14 cellular contexts compared by ENCODE assay signal in the genomic region with DNA sequence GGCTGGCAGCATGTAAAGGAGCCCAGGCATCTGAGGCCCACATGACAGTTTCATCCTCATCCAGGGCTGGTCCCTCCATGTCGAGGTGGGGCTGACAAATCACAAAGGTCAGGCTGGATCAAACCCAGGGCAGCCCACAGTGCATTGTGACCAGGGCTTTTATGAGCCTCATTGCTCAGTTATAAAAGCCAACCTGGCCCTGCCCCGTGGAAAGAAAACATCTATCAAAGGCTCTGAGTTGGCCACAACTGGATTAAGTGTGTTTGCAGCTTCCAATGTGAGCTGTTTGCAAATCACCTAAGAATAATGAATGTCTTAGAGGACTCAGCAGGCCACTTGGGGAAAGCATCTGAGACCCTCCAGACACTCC. TPM values are rescaled to one million over a fixed set of nuclear protein-coding genes. Genes with fewer than 3 reads are reported as not detected.
DNase-seq lines count a peak whose midpoint lies in the region; ATAC-seq and TF ChIP-seq lines count a peak whose summit lies in the region.
"Had no signal": no experiment of that assay in that cellular context is flagged by ENCODE, and none has a peak within 500 bp of the region (broad histone marks: within the 10 kb centered on the region; RNA-seq: fewer than 3 reads in every experiment).

No MANE protein-coding gene starts in this region.

- H3K9me3 ChIP-seq in breast epithelium (no peaks in the 10 kb centered on the region), colonic mucosa (no peaks in the 10 kb centered on the region), mucosa of descending colon (no peaks in the 10 kb centered on the region)

- H3K4me3 Mint-ChIP-seq in MCF 10A (ENCODE audit: unreplicated experiment), result no peak overlapping the region
- H3K4me3 Mint-ChIP-seq: activated T-helper 1 cell treated with anti-CD3 and anti-CD28 coated beads, Interleukin-12 subunit alpha, Interleukin-12 subunit beta, Interleukin-2, Interleukin-4 antibody, amounts not matched to agents 30 ng/mL and 10 ng/mL and 1 ng/mL, durations not matched to agents 14 hours and 24 hours and 36 hours; neural crest cell had no signal

- POLR2A ChIA-PET in MCF 10A (lab: Yijun Ruan, JAX), result interaction anchor here (0.9 to 7.2 kb wide), 9 partner anchors 14 to 163 kb away, joined by 3 to 78 read pairs (median 13); partner anchors contain the start of gene GRHL3
- POLR2A ChIA-PET in HEK293T (lab: Yijun Ruan, JAX), result no interaction called here

- no peaks in the 10 kb centered on the region for H3K9me3 Mint-ChIP-seq in MCF 10A (ENCODE audit: unreplicated experiment)
- H3K9me3 Mint-ChIP-seq: activated T-helper 1 cell treated with anti-CD3 and anti-CD28 coated beads, Interleukin-12 subunit alpha, Interleukin-12 subunit beta, Interleukin-2, Interleukin-4 antibody, amounts not matched to agents 30 ng/mL and 10 ng/mL and 1 ng/mL, durations not matched to agents 14 hours and 24 hours and 36 hours; neural crest cell had no signal

- H3K27ac ChIP-seq in breast epithelium, result no peak overlapping the region
- H3K27ac ChIP-seq in colonic mucosa, result peak overlapping the region; percentile 60

- H3K36me3 ChIP-seq in breast epithelium, result no peaks in the 10 kb centered on the region
- no peaks in the 10 kb centered on the region for H3K36me3 ChIP-seq in colonic mucosa
- no peaks in the 10 kb centered on the region for H3K36me3 ChIP-seq in mucosa of descending colon (ENCODE audit: low read depth)

- peak; percentile 90 for ATAC-seq in mucosa of descending colon

- peaks cover 14% of the 10 kb centered on the region for H3K36me3 Mint-ChIP-seq in MCF 10A (ENCODE audit: insufficient read depth, unreplicated experiment)

- DNase-seq in MCF 10A (ENCODE audit: unreplicated experiment) (peak; percentile 39), breast epithelium (ENCODE audit: low spot score in 2 of 2) (no peak), colonic mucosa (peak; percentile 75), mucosa of descending colon (peak in 2 of 3 donors; percentile 59 to 68), HEK293T (ENCODE audit: extremely low spot score) (no peak), GOT3 (lab: John Stamatoyannopoulos, UW) (no peak), NCI-H510A treated with DMSO at 0.1 percent for 48 hours (lab: John Stamatoyannopoulos, UW) (no peak)
- no peak for DNase-seq in stimulated activated naive CD4-positive, alpha-beta T cell (lab: John Stamatoyannopoulos, UW)
- DNase-seq: aorta; effector CD8-positive, alpha-beta T cell; glutamatergic neuron had no signal

- peak overlapping the region in 1 of 2 donors; percentile 51 for H3K9ac ChIP-seq in colonic mucosa (ENCODE audit: low read depth in 2 of 2, low read length in 2 of 2)

- CTCF ChIA-PET in MCF 10A (lab: Yijun Ruan, JAX), result interaction anchor here (0.6 to 3.8 kb wide), 5 partner anchors 10 to 163 kb away, joined by 3 to 12 read pairs (median 5); no protein-coding TSS in a partner anchor
- CTCF ChIA-PET in HEK293T (lab: Yijun Ruan, JAX), result interaction anchor here (1.1 kb wide), 1 partner anchor 28 kb away, joined by 3 read pairs; no protein-coding TSS in a partner anchor

- peak overlapping the region; percentile 89 for H3K27ac Mint-ChIP-seq in MCF 10A (ENCODE audit: low read depth, unreplicated experiment)

- H3K4me3 ChIP-seq in breast epithelium (no peak overlapping the region), colonic mucosa (no peak overlapping the region), mucosa of descending colon (no peak overlapping the region)

- intact Hi-C loops in MCF 10A (cut with micrococcal nuclease), result no loop called here
- intact Hi-C loops in breast epithelium (cut with DNase I; ENCODE audit: low total_unique reads), result no loop called here
- intact Hi-C loops in colonic mucosa (cut with DNase I), result no loop called here
- intact Hi-C loops in mucosa of descending colon (cut with DNase I, micrococcal nuclease), result no loop called here

- H3K4me1 Mint-ChIP-seq in MCF 10A (ENCODE audit: insufficient read depth, unreplicated experiment), result peaks cover 33% of the 10 kb centered on the region

- no peak for TF ChIP-seq CTCF in MCF 10A (IDR thresholded peaks at IDR 0.05; ENCODE audit: unreplicated experiment)
- TF ChIP-seq CTCF in breast epithelium (IDR thresholded peaks at IDR 0.05), result no peak
- no peak for TF ChIP-seq CTCF in colonic mucosa (IDR thresholded peaks at IDR 0.05)
- no peak for TF ChIP-seq CTCF in mucosa of descending colon (IDR thresholded peaks at IDR 0.05)

- no peaks in the 10 kb centered on the region for H3K27me3 Mint-ChIP-seq in MCF 10A (ENCODE audit: insufficient read depth, unreplicated experiment)

- H3K27me3 ChIP-seq in breast epithelium (no peaks in the 10 kb centered on the region), colonic mucosa (no peaks in the 10 kb centered on the region)

- BruUV-seq in MCF 10A (replicated peaks; lab: Mats Ljungman, UMichigan), result no TSS peak

- no peak for TF ChIP-seq POLR2A in breast epithelium (IDR thresholded peaks at IDR 0.05)

- no peaks in the 10 kb centered on the region for H3K4me1 ChIP-seq in breast epithelium
- peaks cover 8% of the 10 kb centered on the region for H3K4me1 ChIP-seq in colonic mucosa
- peaks cover 18% of the 10 kb centered on the region for H3K4me1 ChIP-seq in mucosa of descending colon (ENCODE audit: low read depth)

TF ChIP-seq in HEK293T, 16 proteins besides CTCF, POLR2A, EP300 and RAD21:
- TF ChIP-seq SP1 (IDR thresholded peaks at IDR 0.05), result no peak
- TF ChIP-seq FOXA1 (IDR thresholded peaks at IDR 0.05), result no peak
- no peak for TF ChIP-seq CTBP1 (IDR thresholded peaks at IDR 0.05; ENCODE audit: borderline replicate concordance)
- no peak for TF ChIP-seq ZNF384 (IDR thresholded peaks at IDR 0.05)
- TF ChIP-seq, protein P1, sequence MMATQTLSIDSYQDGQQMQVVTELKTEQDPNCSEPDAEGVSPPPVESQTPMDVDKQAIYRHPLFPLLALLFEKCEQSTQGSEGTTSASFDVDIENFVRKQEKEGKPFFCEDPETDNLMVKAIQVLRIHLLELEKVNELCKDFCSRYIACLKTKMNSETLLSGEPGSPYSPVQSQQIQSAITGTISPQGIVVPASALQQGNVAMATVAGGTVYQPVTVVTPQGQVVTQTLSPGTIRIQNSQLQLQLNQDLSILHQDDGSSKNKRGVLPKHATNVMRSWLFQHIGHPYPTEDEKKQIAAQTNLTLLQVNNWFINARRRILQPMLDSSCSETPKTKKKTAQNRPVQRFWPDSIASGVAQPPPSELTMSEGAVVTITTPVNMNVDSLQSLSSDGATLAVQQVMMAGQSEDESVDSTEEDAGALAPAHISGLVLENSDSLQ (IDR thresholded peaks at IDR 0.05), result no peak
- no peak for TF ChIP-seq HDGF (IDR thresholded peaks at IDR 0.05; ENCODE audit: borderline replicate concordance)
- no peak for TF ChIP-seq ARNT (IDR thresholded peaks at IDR 0.05)
- no peak for TF ChIP-seq FOXK2 (IDR thresholded peaks at IDR 0.05)
- TF ChIP-seq FOXM1 (IDR thresholded peaks at IDR 0.05; ENCODE audit: borderline replicate concordance), result no peak
- no peak for TF ChIP-seq L3MBTL2 (conservative IDR thresholded peaks at IDR 0.05)
- no peak for TF ChIP-seq ELF4 (IDR thresholded peaks at IDR 0.05)
- no peak for TF ChIP-seq BHLHE40 (IDR thresholded peaks at IDR 0.05; ENCODE audit: borderline replicate concordance)
- TF ChIP-seq NFRKB (IDR thresholded peaks at IDR 0.05), result no peak

RNA-seq across cellular contexts. Expression of gene GRHL3, which starts 45.4 kb away (rescaled TPM):
- total RNA-seq in MCF 10A (2022), result 4.7 and 8.9 TPM in 2 replicates
- 1 to 10 TPM in 1 of 3 donors, under 1 TPM in 1, not detected in 1; 0.98 to 4.0 TPM for total RNA-seq in breast epithelium
- total RNA-seq in colonic mucosa, result 1 to 10 TPM in 1 of 2 donors, under 1 TPM in 1; 0.64 to 1.5 TPM
- total RNA-seq in mucosa of descending colon, result under 1 TPM in 1 of 3 donors, not detected in 2; 0.65 TPM
- total RNA-seq: activated T-helper 1 cell treated with anti-CD3 and anti-CD28 coated beads, Interleukin-12 subunit alpha, Interleukin-12 subunit beta, Interleukin-2, Interleukin-4 antibody, amounts not matched to agents 30 ng/mL and 10 ng/mL and 1 ng/mL, durations not matched to agents 14 hours and 24 hours and 36 hours; aorta; subcutaneous adipose tissue had no signal

RNA-seq across cellular contexts. Expression of gene STPG1, which starts 49.0 kb away (rescaled TPM):
- total RNA-seq in MCF 10A (2022), result 18.6 and 19.7 TPM in 2 replicates
- 1 to 10 TPM; 3.6 to 6.9 (median 4.6) TPM for total RNA-seq in breast epithelium
- total RNA-seq in colonic mucosa, result 10 to 100 TPM; 13.6 to 18.4 TPM
- 10 to 100 TPM; 15.9 to 25.4 (median 17.9) TPM for total RNA-seq in mucosa of descending colon

RNA-seq across cellular contexts. Expression of gene NIPAL3, which starts 51.0 kb away (rescaled TPM):
- total RNA-seq in MCF 10A (2022) (47.7 and 55.8 TPM in 2 replicates), breast epithelium (10 to 100 TPM; 13.4 to 67.6 (median 28.5) TPM), colonic mucosa (10 to 100 TPM; 41.3 to 45.2 TPM), mucosa of descending colon (10 to 100 TPM; 38.3 to 52.5 (median 40.7) TPM)

Comparison
In these comparisons a context has a peak if more than half of its experiments do, and no peak if none do; other contexts are left out.
1. DNase-seq: peak in MCF 10A (single experiment), colonic mucosa (single experiment) and mucosa of descending colon (2 of 3); none in breast epithelium (0 of 2), stimulated activated naive CD4-positive, alpha-beta T cell (0 of 6), HEK293T (single experiment), GOT3 (single experiment) and NCI-H510A treated with DMSO at 0.1 percent for 48 hours (single experiment).